Comparison of ENCODE assay signal across 1 cellular context in genomic region chr9:106976772-106977171, GRCh38.
TF ChIP-seq lines count a peak whose summit lies in the region.

No MANE protein-coding gene starts in this region.

TF ChIP-seq in HepG2, 621 proteins besides CTCF, POLR2A, EP300 and RAD21:
- no peak for TF ChIP-seq UBTF (CRISPR knock-in tag; IDR thresholded peaks at IDR 0.05)
- TF ChIP-seq AGO1 (IDR thresholded peaks at IDR 0.05; ENCODE audit: low read depth, low read length, poor library complexity, severe bottlenecking): no peak
- no peak for TF ChIP-seq KDM2A (CRISPR knock-in tag; IDR thresholded peaks at IDR 0.05; ENCODE audit: borderline replicate concordance, low read depth)
- no peak for TF ChIP-seq ZNF607 (CRISPR knock-in tag; IDR thresholded peaks at IDR 0.05; ENCODE audit: borderline replicate concordance)
- no peak for TF ChIP-seq RNF219 (CRISPR knock-in tag; IDR thresholded peaks at IDR 0.05)
- no peak for TF ChIP-seq HMGXB4 (CRISPR knock-in tag; IDR thresholded peaks at IDR 0.05; ENCODE audit: borderline replicate concordance in 1 of 2, low read depth in 1 of 2)
- no peak for TF ChIP-seq ZBTB38 (CRISPR knock-in tag; IDR thresholded peaks at IDR 0.05)
- peak; percentile 23; the same call in 1 of the 2 replicates for TF ChIP-seq SMC3 (IDR thresholded peaks at IDR 0.05; ENCODE audit: low read length)
- TF ChIP-seq TCF7 (IDR thresholded peaks at IDR 0.05; ENCODE audit: low read depth): peak; percentile 33; the same call in 1 of the 2 replicates
- TF ChIP-seq AHDC1 (CRISPR knock-in tag; IDR thresholded peaks at IDR 0.05; ENCODE audit: borderline replicate concordance): no peak
- TF ChIP-seq STAG1 (CRISPR knock-in tag; IDR thresholded peaks at IDR 0.05): peak; percentile 31; the same call in 1 of the 2 replicates
- TF ChIP-seq ZNF713 (CRISPR knock-in tag; IDR thresholded peaks at IDR 0.05): no peak
- TF ChIP-seq ZBTB49 (CRISPR knock-in tag; IDR thresholded peaks at IDR 0.05; ENCODE audit: borderline replicate concordance): no peak
